Comparison of ENCODE assay signal across 33 cellular contexts in the genomic region with DNA sequence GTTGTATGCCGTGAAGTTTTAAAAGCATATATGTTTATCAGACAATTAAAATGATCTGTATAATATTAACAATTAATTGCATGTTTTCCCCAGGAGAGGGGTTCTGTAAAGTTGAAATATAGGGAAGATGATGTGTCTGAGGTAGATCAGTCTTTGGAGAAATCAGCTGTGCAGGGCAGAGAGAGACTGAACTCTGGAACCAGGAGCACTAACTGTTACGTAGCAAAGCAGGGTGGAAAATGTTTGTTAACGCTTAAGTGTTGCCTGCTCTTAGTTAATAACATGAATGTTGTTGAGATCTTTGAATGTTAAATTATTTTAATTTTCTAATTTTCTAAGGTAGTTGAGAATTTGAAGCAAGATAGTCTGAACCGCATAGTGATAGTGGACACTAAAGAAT.
"Had no signal": no experiment of that assay in that cellular context is flagged by ENCODE, and none has a peak within 500 bp of the region (broad histone marks: within the 10 kb centered on the region; RNA-seq: fewer than 3 reads in every experiment).

No MANE protein-coding gene starts in this region.

- H3K27me3 ChIP-seq: adrenal gland, body of pancreas, breast epithelium, SJCRH30 had no signal

- H3K27ac ChIP-seq: adrenal gland, body of pancreas, breast epithelium, KMS-11, SJCRH30, SK-N-MC had no signal

- H3K27ac Mint-ChIP-seq: activated CD4-positive, alpha-beta T cell treated with anti-CD3 and anti-CD28 coated beads for 36 hours; activated CD4-positive, alpha-beta T cell treated with anti-CD3 and anti-CD28 coated beads, Interleukin-2, amount 10 ng/mL, durations not matched to agents 7 days and 5 days; activated CD8-positive, alpha-beta T cell treated with anti-CD3 and anti-CD28 coated beads, Interleukin-2, amount 10 ng/mL, durations not matched to agents 7 days and 5 days; activated naive CD4-positive, alpha-beta T cell treated with anti-CD3 and anti-CD28 coated beads for 36 hours; activated naive CD4-positive, alpha-beta T cell treated with anti-CD3 and anti-CD28 coated beads, Interleukin-2, amount 50 U/mL, for 72 hours; activated T-helper 1 cell treated with anti-CD3 and anti-CD28 coated beads, Interleukin-12 subunit alpha, Interleukin-12 subunit beta, Interleukin-2, Interleukin-4 antibody, amounts not matched to agents 30 ng/mL and 10 ng/mL and 1 ng/mL, durations not matched to agents 14 hours and 24 hours and 36 hours; T-helper 2 cell treated with Interferon-gamma antibody and Interleukin-4, amounts not matched to agents 5 μg/mL and 100 μg/mL, for 36 hours had no signal

- H3K4me2 ChIP-seq: KMS-11 had no signal

- H3K36me3 ChIP-seq: adrenal gland, breast epithelium, SJCRH30 had no signal

- H3K4me3 ChIP-seq: adrenal gland, body of pancreas, breast epithelium, SJCRH30, SK-N-MC had no signal

- ATAC-seq: activated CD4-positive, alpha-beta T cell treated with anti-CD3 and anti-CD28 coated beads for 36 hours; activated CD4-positive, CD25-positive, alpha-beta regulatory T cell treated with anti-CD3 and anti-CD28 coated beads, Interleukin-2, amount 50 U/mL, for 24 hours; activated CD8-positive, alpha-beta T cell treated with anti-CD3 and anti-CD28 coated beads, Interleukin-2, amount 10 ng/mL, durations not matched to agents 7 days and 5 days; activated naive CD4-positive, alpha-beta T cell treated with anti-CD3 and anti-CD28 coated beads, Interleukin-2, amount 50 U/mL, for 72 hours; activated T-cell treated with anti-CD3 and anti-CD28 coated beads, Interleukin-2, amount 50 U/mL, for 4 hours; body of pancreas; Panc1 had no signal

- H3K9me3 ChIP-seq: adrenal gland, body of pancreas, breast epithelium, SJCRH30 had no signal

- H3K4me3 Mint-ChIP-seq: activated CD4-positive, alpha-beta T cell treated with anti-CD3 and anti-CD28 coated beads for 36 hours; activated CD4-positive, alpha-beta T cell treated with anti-CD3 and anti-CD28 coated beads, Interleukin-2, amount 10 ng/mL, durations not matched to agents 7 days and 5 days; activated CD8-positive, alpha-beta T cell treated with anti-CD3 and anti-CD28 coated beads, Interleukin-2, amount 10 ng/mL, durations not matched to agents 7 days and 5 days; activated naive CD4-positive, alpha-beta T cell treated with anti-CD3 and anti-CD28 coated beads for 36 hours; activated T-cell treated with anti-CD3 and anti-CD28 coated beads, Interleukin-2, amount 50 U/mL, for 4 hours; activated T-helper 1 cell treated with anti-CD3 and anti-CD28 coated beads, Interleukin-12 subunit alpha, Interleukin-12 subunit beta, Interleukin-2, Interleukin-4 antibody, amounts not matched to agents 30 ng/mL and 10 ng/mL and 1 ng/mL, durations not matched to agents 14 hours and 24 hours and 36 hours; T-helper 2 cell treated with Interferon-gamma antibody and Interleukin-4, amounts not matched to agents 5 μg/mL and 100 μg/mL, for 36 hours had no signal

- H3K4me1 ChIP-seq: adrenal gland, breast epithelium, SJCRH30 had no signal

- H3K4me1 Mint-ChIP-seq: activated CD4-positive, alpha-beta T cell treated with anti-CD3 and anti-CD28 coated beads, Interleukin-2, amount 10 ng/mL, durations not matched to agents 7 days and 5 days had no signal

- H3K36me3 Mint-ChIP-seq: activated naive CD4-positive, alpha-beta T cell treated with anti-CD3 and anti-CD28 coated beads, Interleukin-2, amount 50 U/mL, for 72 hours had no signal

- FAIRE-seq: astrocyte, TTC549 had no signal

- H3K9ac ChIP-seq: KMS-11 had no signal

- DNase-seq: activated CD4-positive, alpha-beta T cell treated with anti-CD3 and anti-CD28 coated beads for 36 hours; activated CD4-positive, alpha-beta T cell treated with anti-CD3 and anti-CD28 coated beads, Interleukin-2, amount 10 ng/mL, durations not matched to agents 7 days and 5 days; activated CD4-positive, alpha-beta T cell treated with anti-CD3 and anti-CD28 coated beads, Interleukin-2, amount 50 U/mL, for 48 hours; activated CD8-positive, alpha-beta T cell treated with anti-CD3 and anti-CD28 coated beads, Interleukin-2, amount 10 ng/mL, durations not matched to agents 7 days and 5 days; activated gamma-delta T cell treated with Interleukin-2 at 50 U/mL for 16 hours; activated naive CD4-positive, alpha-beta T cell treated with anti-CD3 and anti-CD28 coated beads for 36 hours; activated T-cell treated with anti-CD3 and anti-CD28 coated beads, Interleukin-2, amount 50 U/mL, for 4 hours; adrenal gland; body of pancreas; MM.1S; MV-4-11; NCI-H1092; NCI-H1417; NCI-H146; NCI-H187; NCI-H2029 treated with DMSO at 0.1 percent for 48 hours; NCI-H2107; NCI-H2171; NCI-H446; NCI-H510A treated with DMSO at 0.1 percent for 48 hours; NCI-H69; SHP77; SJCRH30 had no signal
